5 cellular contexts compared by ENCODE assay signal in genomic region chr7:138342990-138343389, GRCh38.
"Had no signal": no experiment of that assay in that cellular context is flagged by ENCODE, and none has a peak within 500 bp of the region (broad histone marks: within the 10 kb centered on the region; RNA-seq: fewer than 3 reads in every experiment).

No MANE protein-coding gene starts in this region.

- H3K4me3 ChIP-seq: GM23248, HAP-1 had no signal

- H3K9ac ChIP-seq: GM23248 had no signal

- DNase-seq: GM23248, GOT3, H7, KBM-7 had no signal

- H3K36me3 ChIP-seq: HAP-1 had no signal

- H3K27ac ChIP-seq: GM23248 had no signal
